Comparison of ENCODE assay signal across 1 cellular context in the genomic region with DNA sequence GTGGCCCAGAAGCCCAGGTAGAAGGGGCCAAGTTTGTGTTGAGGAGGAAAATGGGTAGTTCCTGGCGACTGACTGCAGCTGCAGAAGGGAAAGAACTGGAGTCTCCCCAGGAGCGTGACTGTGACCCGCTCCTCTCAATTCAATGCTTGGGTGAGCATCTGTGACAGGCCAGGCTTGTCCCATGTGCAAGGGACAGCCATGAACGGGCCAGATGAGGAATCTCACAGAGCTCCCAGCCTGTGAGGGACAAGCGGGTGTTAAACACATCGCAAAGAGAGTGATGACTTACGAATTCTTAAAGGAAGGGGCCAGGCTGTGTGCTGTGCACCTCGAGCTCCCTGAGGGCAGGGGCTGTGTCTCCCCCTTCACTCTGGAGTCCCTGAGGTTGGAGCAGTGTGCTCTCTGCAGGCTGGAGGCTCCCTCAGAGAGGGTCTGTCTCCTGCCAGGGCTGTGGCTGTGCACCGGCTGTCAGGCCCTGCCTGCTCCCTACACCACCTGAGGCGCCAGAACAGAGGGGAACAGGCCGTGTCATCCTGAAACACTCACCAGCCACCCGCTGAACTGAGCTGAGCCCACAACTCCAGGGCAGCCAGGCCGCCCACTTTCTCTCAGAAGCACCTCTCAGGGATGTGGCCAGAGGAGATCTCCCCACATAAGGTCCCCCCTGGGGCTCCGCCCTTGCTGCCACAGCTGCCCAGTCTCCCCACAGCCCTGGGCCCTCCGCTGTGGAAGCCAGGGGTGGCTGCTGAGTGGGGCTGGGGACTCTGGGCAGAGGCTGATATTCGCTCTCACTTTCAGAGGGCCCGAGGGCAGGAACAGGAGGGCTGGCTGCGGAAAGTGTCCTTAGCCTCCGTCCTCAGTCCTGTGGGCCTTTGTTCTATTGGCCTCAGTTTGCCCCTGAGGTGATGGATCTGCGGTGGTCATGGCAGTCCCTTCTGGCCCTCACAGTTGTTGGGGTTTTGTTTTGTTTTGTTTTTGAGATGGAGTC.
TF ChIP-seq lines count a peak whose summit lies in the region.

No MANE protein-coding gene starts in this region.

TF ChIP-seq in H1, 55 proteins besides CTCF, POLR2A, EP300 and RAD21:
- TF ChIP-seq HDAC2 (IDR thresholded peaks at IDR 0.05; ENCODE audit: borderline replicate concordance in 1 of 2, low read depth in 2 of 2, low read length in 2 of 2), result no peak
- no peak for TF ChIP-seq SIRT6 (IDR thresholded peaks at IDR 0.05; ENCODE audit: low read length)
- no peak for TF ChIP-seq SRF (IDR thresholded peaks at IDR 0.05; ENCODE audit: low read depth, low read length)
